In the genomic region with DNA sequence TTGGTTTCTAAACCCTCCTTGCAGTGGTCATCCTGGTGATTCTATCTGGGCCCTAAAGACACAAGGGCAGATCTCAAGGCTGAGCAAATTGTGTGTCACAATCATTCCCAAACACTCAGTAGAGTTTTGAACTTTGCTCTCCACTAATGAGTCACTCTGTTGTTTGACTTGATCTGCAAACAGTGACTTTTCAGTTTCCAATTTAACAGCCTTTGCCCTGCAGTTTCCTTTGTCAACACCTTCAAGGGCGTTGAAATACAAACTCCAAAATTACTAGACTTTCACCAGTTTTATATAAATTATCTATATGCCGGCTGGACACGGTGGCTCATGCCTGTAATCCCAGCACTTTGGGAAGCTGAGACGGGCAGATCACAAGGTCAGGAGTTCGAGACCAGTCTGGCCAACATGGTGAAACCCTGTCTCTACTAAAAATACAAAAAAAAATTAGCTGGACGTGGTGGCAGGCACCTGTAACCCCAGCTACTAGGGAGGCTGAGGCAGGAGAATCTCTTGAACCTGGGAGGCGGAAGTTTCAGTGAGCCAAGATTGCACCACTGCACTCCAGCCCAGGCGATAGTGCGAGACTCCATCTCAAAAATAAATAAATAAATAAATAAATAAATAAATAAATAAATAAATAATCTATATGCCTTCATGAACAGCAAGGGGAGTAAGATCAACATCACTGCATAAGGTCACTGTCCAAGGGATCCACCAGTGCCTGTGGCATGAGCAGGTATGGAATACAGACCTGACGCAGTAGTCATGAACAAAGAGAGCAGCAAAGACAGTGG, we compare ENCODE assay signal across 11 cellular contexts. TPM values are rescaled to one million over a fixed set of nuclear protein-coding genes. Genes with fewer than 3 reads are reported as not detected.
A peak's percentile ranks its signal among the peaks of the same experiment; 100 is the strongest.
DNase-seq lines count a peak whose midpoint lies in the region; ATAC-seq and TF ChIP-seq lines count a peak whose summit lies in the region.
"Not testable (repeated sequence)": the region's sequence is repeated elsewhere in the genome, so short reads cannot be mapped to it uniquely, and the experiment has no call there.
"Had no signal": no experiment of that assay in that cellular context is flagged by ENCODE, and none has a peak within 500 bp of the region (broad histone marks: within the 10 kb centered on the region; RNA-seq: fewer than 3 reads in every experiment).

No MANE protein-coding gene starts in this region.

- 93 to 94% methylated on average over 5 to 8 of the region's 10 CpGs for WGBS in endodermal cell (ENCODE audit: insufficient coverage in 1 of 2, insufficient read length in 1 of 2), 2 experiments

- H3K27ac Mint-ChIP-seq in activated T-cell treated with anti-CD3 and anti-CD28 coated beads, Interleukin-2, amount 50 U/mL, for 72 hours = peak overlapping the region; percentile 99
- H3K27ac Mint-ChIP-seq in endodermal cell = peak overlapping the region; percentile 65

- H3K27me3 Mint-ChIP-seq in activated T-cell treated with anti-CD3 and anti-CD28 coated beads, Interleukin-2, amount 50 U/mL, for 72 hours (ENCODE audit: low read depth); endodermal cell (ENCODE audit: insufficient read depth): not testable (repeated sequence)

- peaks cover 49% of the 10 kb centered on the region for H3K4me1 Mint-ChIP-seq in activated T-cell treated with anti-CD3 and anti-CD28 coated beads, Interleukin-2, amount 50 U/mL, for 72 hours (ENCODE audit: low read depth)
- H3K4me1 Mint-ChIP-seq in endodermal cell = peaks cover 37% of the 10 kb centered on the region

- peak overlapping the region; percentile 59 to 96 for H3K4me3 Mint-ChIP-seq in activated T-cell treated with anti-CD3 and anti-CD28 coated beads, Interleukin-2, amount 50 U/mL, for 72 hours
- H3K4me3 Mint-ChIP-seq in endodermal cell = not testable (repeated sequence)

- TF ChIP-seq CTCF in GM12865 (IDR thresholded peaks at IDR 0.05; ENCODE audit: insufficient read depth, low read depth, low read length, missing control alignments); endodermal cell (conservative IDR thresholded peaks at IDR 0.05): not testable (repeated sequence)

- peak; percentile 39 for DNase-seq in GM12865 (ENCODE audit: low read depth)
- peak; percentile 40 for DNase-seq in NOMO-1 treated with dmso at 0.1 percent for 144 hours (lab: John Stamatoyannopoulos, UW; ENCODE audit: unreplicated experiment)
- DNase-seq in activated T-cell treated with anti-CD3 and anti-CD28 coated beads, Interleukin-2, amount 50 U/mL, for 72 hours = peak; percentile 45 to 52
- not testable (repeated sequence) for DNase-seq in endodermal cell
- DNase-seq in left colon = peak in 1 of 2 donors; percentile 39
- peak; percentile 59 for DNase-seq in stromal cell of bone marrow (ENCODE audit: low read depth)

- H3K36me3 Mint-ChIP-seq in activated T-cell treated with anti-CD3 and anti-CD28 coated beads, Interleukin-2, amount 50 U/mL, for 72 hours (ENCODE audit: insufficient read depth in 2 of 2) = peaks cover 11 to 25% of the 10 kb centered on the region in 2 donors
- H3K36me3 Mint-ChIP-seq in endodermal cell (ENCODE audit: low read depth) = peaks cover 49% of the 10 kb centered on the region

- not testable (repeated sequence) for H3K4me3 ChIP-seq in GM12865 (ENCODE audit: low read depth, low read length); endodermal cell (ENCODE audit: low read length)

- H3K9me3 ChIP-seq in endodermal cell (ENCODE audit: control insufficient read depth, low read length) = not testable (repeated sequence)

- not testable (repeated sequence) for H3K9ac ChIP-seq in endodermal cell (ENCODE audit: extremely low read depth, low read length, poor library complexity, severe bottlenecking)

- H3K9me3 Mint-ChIP-seq in activated T-cell treated with anti-CD3 and anti-CD28 coated beads, Interleukin-2, amount 50 U/mL, for 72 hours; endodermal cell: not testable (repeated sequence)

- intact Hi-C loops in left colon (cut with DNase I, micrococcal nuclease) = not testable (repeated sequence)

- not testable (repeated sequence) for H3K27ac ChIP-seq in endodermal cell (ENCODE audit: low read depth, low read length)

- H3K36me3 ChIP-seq in endodermal cell (ENCODE audit: control insufficient read depth, insufficient read depth, low read length) = peaks cover 59% of the 10 kb centered on the region

- not testable (repeated sequence) for H3K4me1 ChIP-seq in endodermal cell (ENCODE audit: control insufficient read depth, insufficient read depth, low read length)

- ATAC-seq in GM21786 (IDR thresholded peaks at IDR 0.05; ENCODE audit: unreplicated experiment) = peak; percentile 77
- peak; percentile 80 for ATAC-seq in HG03354 (IDR thresholded peaks at IDR 0.05; ENCODE audit: poor library complexity, severe bottlenecking, unreplicated experiment)
- peak; percentile 89 to 92 for ATAC-seq in activated T-cell treated with anti-CD3 and anti-CD28 coated beads, Interleukin-2, amount 50 U/mL, for 72 hours (replicated peaks in 1 of 2)
- ATAC-seq in left colon = peak; percentile 78

- not testable (repeated sequence) for H3K27me3 ChIP-seq in endodermal cell (ENCODE audit: control insufficient read depth, insufficient read depth, low read length, poor library complexity, severe bottlenecking)

RNA-seq across cellular contexts. Expression of a gene that starts 17.3 kb away (rescaled TPM):
- 100 to 1,000 TPM in 1 of 2 donors, 10 to 100 TPM in 1; 94.0 to 133 TPM for total RNA-seq in activated T-cell treated with anti-CD3 and anti-CD28 coated beads, Interleukin-2, amount 50 U/mL, for 72 hours
- total RNA-seq in endodermal cell (10 to 100 TPM; 54.1 to 62.6 TPM), left colon (10 to 100 TPM; 30.2 to 39.9 TPM)
- polyA plus RNA-seq in endodermal cell (2013, experiment 1 of 2) = 52.7 TPM
- 48.9 TPM for polyA plus RNA-seq in endodermal cell (2013, experiment 2 of 2)

RNA-seq across cellular contexts. Expression of a gene that starts 18.2 kb away (rescaled TPM):
- 10 to 100 TPM; 79.0 to 94.8 TPM for total RNA-seq in activated T-cell treated with anti-CD3 and anti-CD28 coated beads, Interleukin-2, amount 50 U/mL, for 72 hours
- total RNA-seq in endodermal cell = 10 to 100 TPM; 40.9 to 61.7 TPM
- polyA plus RNA-seq in endodermal cell (2013, experiment 1 of 2) = 72.1 TPM
- 63.4 TPM for polyA plus RNA-seq in endodermal cell (2013, experiment 2 of 2)
- 100 to 1,000 TPM; 207 to 212 TPM for total RNA-seq in left colon

RNA-seq across cellular contexts. Expression of a gene that starts 40.7 kb away (rescaled TPM):
- under 1 TPM in 1 of 2 donors, not detected in 1; 0.35 TPM for total RNA-seq in activated T-cell treated with anti-CD3 and anti-CD28 coated beads, Interleukin-2, amount 50 U/mL, for 72 hours
- total RNA-seq in endodermal cell (not detected), left colon (1 to 10 TPM; 1.1 to 1.3 TPM)
- polyA plus RNA-seq in endodermal cell (2013, experiment 1 of 2) = not detected
- not detected for polyA plus RNA-seq in endodermal cell (2013, experiment 2 of 2)
- total RNA-seq: activated CD4-positive, alpha-beta T cell treated with anti-CD3 and anti-CD28 coated beads, Interleukin-2, amount 10 ng/mL, durations not matched to agents 7 days and 5 days; kidney epithelial cell; T-cell had no signal

RNA-seq across cellular contexts. Expression of a gene that starts 50.1 kb away (rescaled TPM):
- 1 to 10 TPM; 2.6 to 3.6 TPM for total RNA-seq in activated T-cell treated with anti-CD3 and anti-CD28 coated beads, Interleukin-2, amount 50 U/mL, for 72 hours
- total RNA-seq in endodermal cell (1 to 10 TPM; 4.2 to 4.9 TPM), left colon (1 to 10 TPM; 2.3 to 2.7 TPM)
- polyA plus RNA-seq in endodermal cell (2013, experiment 1 of 2) = 8.0 TPM
- 6.3 TPM for polyA plus RNA-seq in endodermal cell (2013, experiment 2 of 2)
